ENCODE assay signal across 13 cellular contexts in the genomic region with DNA sequence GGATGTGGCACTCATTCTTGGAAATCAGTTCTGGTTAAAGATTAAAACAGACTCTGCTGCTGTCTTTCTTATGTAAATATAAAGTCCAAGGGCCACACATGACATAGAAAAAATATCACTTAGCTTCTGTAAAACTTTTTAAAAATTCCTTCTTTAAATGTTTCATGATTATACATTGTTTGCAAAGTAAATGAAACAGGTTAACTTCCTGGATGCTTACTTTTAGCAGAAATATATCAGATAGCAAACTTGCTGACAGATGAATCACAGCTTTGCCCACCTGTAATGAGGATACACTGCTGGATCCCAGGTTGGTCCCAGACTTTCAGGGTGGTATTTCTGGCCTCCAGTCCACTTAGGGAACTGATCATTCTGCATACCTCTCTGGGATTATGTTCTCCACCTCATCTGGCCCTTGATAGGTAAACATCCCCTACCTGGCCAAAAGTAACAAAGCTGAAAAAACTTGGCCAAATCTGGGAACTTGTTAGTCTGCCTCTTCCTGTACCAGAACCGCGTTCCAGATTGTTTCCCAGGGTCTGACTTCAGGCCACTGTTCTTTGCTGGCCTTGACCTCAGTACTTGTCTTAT.
"Had no signal": no experiment of that assay in that cellular context is flagged by ENCODE, and none has a peak within 500 bp of the region (broad histone marks: within the 10 kb centered on the region; RNA-seq: fewer than 3 reads in every experiment).

No MANE protein-coding gene starts in this region.

- H3K4me3 ChIP-seq: esophagus muscularis mucosa, skin epidermis, tibial nerve had no signal

- H3K27ac Mint-ChIP-seq: activated CD8-positive, alpha-beta memory T cell treated with anti-CD3 and anti-CD28 coated beads, Interleukin-2, amount 10 ng/mL, durations not matched to agents 7 days and 5 days; activated naive CD8-positive, alpha-beta T cell; activated T-cell treated with anti-CD3 and anti-CD28 coated beads, Interleukin-2, amount 50 U/mL, for 24 hours; immature natural killer cell; stimulated activated effector memory CD8-positive, alpha-beta T cell treated with anti-CD3 and anti-CD28 coated beads, Interleukin-12 subunit alpha, Interleukin-12 subunit beta, amount 100 ng/mL, for 72 hours had no signal

- H2AFZ ChIP-seq: parathyroid adenoma had no signal

- H3K36me3 ChIP-seq: esophagus muscularis mucosa, tibial nerve had no signal

- H3K4me1 ChIP-seq: esophagus muscularis mucosa, parathyroid adenoma had no signal

- H3K27ac ChIP-seq: esophagus muscularis mucosa, parathyroid adenoma, skin epidermis, tibial nerve had no signal

- H3K36me3 Mint-ChIP-seq: activated CD8-positive, alpha-beta memory T cell treated with anti-CD3 and anti-CD28 coated beads, Interleukin-2, amount 10 ng/mL, durations not matched to agents 7 days and 5 days; activated naive CD8-positive, alpha-beta T cell; immature natural killer cell; stimulated activated effector memory CD8-positive, alpha-beta T cell treated with anti-CD3 and anti-CD28 coated beads, Interleukin-12 subunit alpha, Interleukin-12 subunit beta, amount 100 ng/mL, for 72 hours had no signal

- H3K79me2 ChIP-seq: parathyroid adenoma had no signal

- DNase-seq: activated CD4-positive, alpha-beta T cell treated with anti-CD3 and anti-CD28 coated beads, Interleukin-2, amount 50 U/mL, for 48 hours; activated CD4-positive, CD25-positive, alpha-beta regulatory T cell treated with anti-CD3 and anti-CD28 coated beads, Interleukin-2, amount 50 U/mL, for 72 hours; activated CD8-positive, alpha-beta memory T cell treated with anti-CD3 and anti-CD28 coated beads, Interleukin-2, amount 10 ng/mL, durations not matched to agents 7 days and 5 days; activated effector memory CD4-positive, alpha-beta T cell treated with anti-CD3 and anti-CD28 coated beads, Interleukin-2, amount 50 U/mL, for 16 hours; activated T-cell treated with anti-CD3 and anti-CD28 coated beads, Interleukin-2, amount 50 U/mL, for 24 hours; glutamatergic neuron; immature natural killer cell had no signal

- H3K4me3 Mint-ChIP-seq: activated CD8-positive, alpha-beta memory T cell treated with anti-CD3 and anti-CD28 coated beads, Interleukin-2, amount 10 ng/mL, durations not matched to agents 7 days and 5 days; activated naive CD8-positive, alpha-beta T cell; activated T-cell treated with anti-CD3 and anti-CD28 coated beads, Interleukin-2, amount 50 U/mL, for 24 hours; immature natural killer cell; stimulated activated effector memory CD8-positive, alpha-beta T cell treated with anti-CD3 and anti-CD28 coated beads, Interleukin-12 subunit alpha, Interleukin-12 subunit beta, amount 100 ng/mL, for 72 hours had no signal

- ATAC-seq: activated CD8-positive, alpha-beta memory T cell treated with anti-CD3 and anti-CD28 coated beads, Interleukin-2, amount 10 ng/mL, durations not matched to agents 7 days and 5 days; stimulated activated effector memory CD8-positive, alpha-beta T cell treated with anti-CD3 and anti-CD28 coated beads, Interleukin-12 subunit alpha, Interleukin-12 subunit beta, amount 100 ng/mL, for 72 hours had no signal

- H3K27me3 ChIP-seq: esophagus muscularis mucosa, tibial nerve had no signal

- H3K9me3 Mint-ChIP-seq: activated T-cell treated with anti-CD3 and anti-CD28 coated beads, Interleukin-2, amount 50 U/mL, for 24 hours; immature natural killer cell; stimulated activated effector memory CD8-positive, alpha-beta T cell treated with anti-CD3 and anti-CD28 coated beads, Interleukin-12 subunit alpha, Interleukin-12 subunit beta, amount 100 ng/mL, for 72 hours had no signal

- H3K27me3 Mint-ChIP-seq: activated naive CD8-positive, alpha-beta T cell; activated T-cell treated with anti-CD3 and anti-CD28 coated beads, Interleukin-2, amount 50 U/mL, for 24 hours had no signal

- H3K4me1 Mint-ChIP-seq: activated CD8-positive, alpha-beta memory T cell treated with anti-CD3 and anti-CD28 coated beads, Interleukin-2, amount 10 ng/mL, durations not matched to agents 7 days and 5 days; immature natural killer cell; stimulated activated effector memory CD8-positive, alpha-beta T cell treated with anti-CD3 and anti-CD28 coated beads, Interleukin-12 subunit alpha, Interleukin-12 subunit beta, amount 100 ng/mL, for 72 hours had no signal

- H3K9ac ChIP-seq: parathyroid adenoma had no signal

- H3K9me3 ChIP-seq: esophagus muscularis mucosa, tibial nerve had no signal
